12 cellular contexts compared by ENCODE assay signal in the genomic region with DNA sequence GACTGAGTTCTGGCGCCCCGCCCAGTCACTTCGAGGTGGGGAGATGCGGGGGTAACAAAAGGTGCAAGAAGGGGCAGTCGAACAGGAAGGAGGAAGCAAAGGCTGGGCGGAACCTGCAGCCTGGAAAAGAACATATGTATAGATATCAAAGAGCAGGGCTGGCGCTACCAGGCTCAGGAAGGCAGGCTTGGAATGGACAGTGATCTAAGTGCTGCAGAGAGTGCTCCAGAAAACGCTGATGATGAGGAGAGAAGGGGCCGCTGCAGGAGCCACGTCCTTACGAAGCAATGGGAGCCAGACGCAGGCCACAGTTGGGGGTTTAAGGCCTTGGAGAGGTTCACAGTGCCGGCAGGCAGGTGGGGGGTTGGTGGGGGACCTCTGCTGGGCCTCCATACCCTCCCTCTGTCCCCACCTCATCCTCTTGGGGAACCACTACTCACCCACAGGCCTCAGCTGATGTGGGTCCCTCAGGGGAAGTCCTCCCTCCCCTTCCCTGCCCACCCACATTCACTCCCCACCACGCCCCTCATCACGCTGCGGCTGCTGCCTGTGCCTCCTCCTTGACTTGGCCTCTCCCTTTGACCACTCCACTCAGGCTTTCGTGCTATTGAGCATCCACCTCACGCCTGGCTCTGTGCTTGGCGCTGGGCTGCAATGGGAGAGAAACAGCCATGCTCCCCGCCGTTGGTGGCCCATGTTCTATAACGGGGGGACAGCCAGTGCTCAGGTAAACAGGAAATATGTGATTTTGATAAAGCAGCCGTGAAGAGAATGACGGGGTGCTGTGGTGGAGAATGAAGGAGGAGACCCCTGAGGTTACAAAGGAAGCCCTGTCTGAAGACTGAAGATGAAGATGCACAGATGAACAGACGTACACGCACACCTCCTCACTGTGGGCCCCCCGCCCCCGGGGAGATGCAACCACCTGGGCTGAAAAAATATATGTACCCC. TPM values are rescaled to one million over a fixed set of nuclear protein-coding genes. Genes with fewer than 3 reads are reported as not detected.
A peak's percentile ranks its signal among the peaks of the same experiment; 100 is the strongest.
DNase-seq lines count a peak whose midpoint lies in the region; ATAC-seq and TF ChIP-seq lines count a peak whose summit lies in the region.
"Had no signal": no experiment of that assay in that cellular context is flagged by ENCODE, and none has a peak within 500 bp of the region (broad histone marks: within the 10 kb centered on the region; RNA-seq: fewer than 3 reads in every experiment).

No MANE protein-coding gene starts in this region.

- CTCF ChIA-PET in CD8-positive, alpha-beta T cell (lab: Charles Lee) = interaction anchor here (1.1 to 1.8 kb wide), 3 partner anchors 15 to 207 kb away, joined by 5 to 13 read pairs (median 7); no protein-coding TSS in a partner anchor

- POLR2A ChIA-PET in CD8-positive, alpha-beta T cell (lab: Charles Lee) = interaction anchor here (1.4 to 2.1 kb wide), 2 partner anchors 147 to 149 kb away, joined by 6 to 7 read pairs; a partner anchor contains a TSS

- H2AFZ ChIP-seq in fibroblast of lung (ENCODE audit: low read length) = no peak overlapping the region

- DNase-seq in CD8-positive, alpha-beta T cell = peak; percentile 22 to 91 (median 55)
- DNase-seq in activated CD8-positive, alpha-beta memory T cell treated with anti-CD3 and anti-CD28 coated beads for 24 hours = peak; percentile 70
- DNase-seq in fibroblast of lung (ENCODE audit: low read depth in 2 of 2) = no peak
- DNase-seq in stimulated activated CD8-positive, alpha-beta memory T cell treated with anti-CD3 and anti-CD28 coated beads, Interleukin-12 subunit alpha, Interleukin-12 subunit beta, amount 100 ng/mL, for 4 hours (ENCODE audit: low read depth) = peak; percentile 15
- no peak for DNase-seq in effector CD4-positive, alpha-beta T cell
- DNase-seq in Kasumi-1 (lab: John Stamatoyannopoulos, UW) = no peak
- DNase-seq in DMS79 (lab: John Stamatoyannopoulos, UW) = no peak
- no peak for DNase-seq in pons (ENCODE audit: low spot score)
- DNase-seq: activated CD4-positive, alpha-beta memory T cell treated with anti-CD3 and anti-CD28 coated beads for 36 hours; erythroblast; NCI-H2081; T-helper 1 cell had no signal

- no peak overlapping the region for H3K4me2 ChIP-seq in fibroblast of lung (ENCODE audit: extremely low read depth, insufficient read depth, low read length)

- H3K27ac ChIP-seq in CD8-positive, alpha-beta T cell (ENCODE audit: low read depth, low read length) = peak overlapping the region; percentile 75
- peak overlapping the region; percentile 98 for H3K27ac ChIP-seq in fibroblast of lung (ENCODE audit: insufficient read depth, low read length)

- no peaks in the 10 kb centered on the region for H3K27me3 Mint-ChIP-seq in CD8-positive, alpha-beta T cell (ENCODE audit: low read depth)
- H3K27me3 Mint-ChIP-seq: activated CD4-positive, alpha-beta memory T cell treated with anti-CD3 and anti-CD28 coated beads for 36 hours had no signal

- H3K36me3 Mint-ChIP-seq in CD8-positive, alpha-beta T cell = peaks cover 52% of the 10 kb centered on the region

- H3K9me3 Mint-ChIP-seq in CD8-positive, alpha-beta T cell = no peaks in the 10 kb centered on the region
- H3K9me3 Mint-ChIP-seq: activated CD4-positive, alpha-beta memory T cell treated with anti-CD3 and anti-CD28 coated beads for 36 hours had no signal

- no peak overlapping the region for H3K9ac ChIP-seq in fibroblast of lung (ENCODE audit: insufficient read depth, low read length)

- no peaks in the 10 kb centered on the region for H3K79me2 ChIP-seq in fibroblast of lung (ENCODE audit: control insufficient read depth, insufficient read depth, low read length)

- H3K4me3 Mint-ChIP-seq in CD8-positive, alpha-beta T cell = peak overlapping the region; percentile 84
- H3K4me3 Mint-ChIP-seq: activated CD4-positive, alpha-beta memory T cell treated with anti-CD3 and anti-CD28 coated beads for 36 hours had no signal

- no peaks in the 10 kb centered on the region for H3K27me3 ChIP-seq in CD8-positive, alpha-beta T cell (ENCODE audit: insufficient read depth, low read length)
- no peaks in the 10 kb centered on the region for H3K27me3 ChIP-seq in fibroblast of lung (ENCODE audit: control insufficient read depth, insufficient read depth, low read length)

- H3K36me3 ChIP-seq in CD8-positive, alpha-beta T cell (ENCODE audit: insufficient read depth, low read length) = peaks cover 21% of the 10 kb centered on the region
- H3K36me3 ChIP-seq in fibroblast of lung (ENCODE audit: control insufficient read depth, insufficient read depth, low read length) = peaks cover 35% of the 10 kb centered on the region

- H3K4me1 Mint-ChIP-seq in CD8-positive, alpha-beta T cell (ENCODE audit: low read depth) = peaks cover 27% of the 10 kb centered on the region

- peak overlapping the region; percentile 21 for H3K4me3 ChIP-seq in CD8-positive, alpha-beta T cell (ENCODE audit: low read depth, low read length)
- H3K4me3 ChIP-seq in fibroblast of lung (replicated peaks in 1 of 4; ENCODE audit: control extremely low read depth in 1 of 4, insufficient read depth in 1 of 4, low read depth in 3 of 4, low read length in 4 of 4) = no peak overlapping the region

- peak overlapping the region; percentile 100 for H3K27ac Mint-ChIP-seq in CD8-positive, alpha-beta T cell
- H3K27ac Mint-ChIP-seq: activated CD4-positive, alpha-beta memory T cell treated with anti-CD3 and anti-CD28 coated beads for 36 hours had no signal

- intact Hi-C loops in CD8-positive, alpha-beta T cell (cut with DNase I, micrococcal nuclease) = loop anchor here (1.0 to 5.0 kb wide), 8 partner anchors 40 to 851 kb away; a partner anchor contains a TSS

- H3K4me1 ChIP-seq in CD8-positive, alpha-beta T cell (ENCODE audit: insufficient read depth, low read length) = peaks cover 26% of the 10 kb centered on the region
- peaks cover 17% of the 10 kb centered on the region for H3K4me1 ChIP-seq in fibroblast of lung (ENCODE audit: control insufficient read depth, extremely low read depth, insufficient read depth, low read length)

- no peaks in the 10 kb centered on the region for H3K9me3 ChIP-seq in CD8-positive, alpha-beta T cell (ENCODE audit: low read length)
- H3K9me3 ChIP-seq in fibroblast of lung (ENCODE audit: control insufficient read depth, insufficient read depth, low read depth, low read length) = no peaks in the 10 kb centered on the region

- no peaks in the 10 kb centered on the region for H4K20me1 ChIP-seq in fibroblast of lung (ENCODE audit: control insufficient read depth, extremely low read depth, insufficient read depth, low read length)

- ATAC-seq in CD8-positive, alpha-beta T cell = peak; percentile 85

- no peak for TF ChIP-seq CTCF in CD8-positive, alpha-beta T cell (IDR thresholded peaks at IDR 0.05)
- no peak for TF ChIP-seq CTCF in fibroblast of lung (conservative IDR thresholded peaks at IDR 0.05 in 1 of 2, IDR thresholded peaks at IDR 0.05 in 1 of 2; ENCODE audit: low read depth in 1 of 2, low read length in 2 of 2)

RNA-seq across cellular contexts. Expression of a gene that starts 40.5 kb away (rescaled TPM):
- 10 to 100 TPM; 12.0 to 12.7 TPM for total RNA-seq in CD8-positive, alpha-beta T cell
- total RNA-seq in fibroblast of lung = 47.1 and 50.1 TPM in 2 replicates
- polyA plus RNA-seq in fibroblast of lung = 98.1 and 144 TPM in 2 replicates
- polyA plus RNA-seq in fibroblast of lung (2012) = 90.2 and 135 TPM in 2 replicates
- polyA minus RNA-seq in fibroblast of lung (ENCODE audit: low replicate concordance) = 11.2 and 12.2 TPM in 2 replicates

Comparison
In these comparisons a context has a peak if more than half of its experiments do, and no peak if none do; other contexts are left out.
1. DNase-seq: peak in CD8-positive, alpha-beta T cell (7 of 7), activated CD8-positive, alpha-beta memory T cell treated with anti-CD3 and anti-CD28 coated beads for 24 hours (single experiment) and stimulated activated CD8-positive, alpha-beta memory T cell treated with anti-CD3 and anti-CD28 coated beads, Interleukin-12 subunit alpha, Interleukin-12 subunit beta, amount 100 ng/mL, for 4 hours (single experiment); none in fibroblast of lung (0 of 2), effector CD4-positive, alpha-beta T cell (single experiment), Kasumi-1 (0 of 2), DMS79 (single experiment) and pons (single experiment).